In the genomic region with DNA sequence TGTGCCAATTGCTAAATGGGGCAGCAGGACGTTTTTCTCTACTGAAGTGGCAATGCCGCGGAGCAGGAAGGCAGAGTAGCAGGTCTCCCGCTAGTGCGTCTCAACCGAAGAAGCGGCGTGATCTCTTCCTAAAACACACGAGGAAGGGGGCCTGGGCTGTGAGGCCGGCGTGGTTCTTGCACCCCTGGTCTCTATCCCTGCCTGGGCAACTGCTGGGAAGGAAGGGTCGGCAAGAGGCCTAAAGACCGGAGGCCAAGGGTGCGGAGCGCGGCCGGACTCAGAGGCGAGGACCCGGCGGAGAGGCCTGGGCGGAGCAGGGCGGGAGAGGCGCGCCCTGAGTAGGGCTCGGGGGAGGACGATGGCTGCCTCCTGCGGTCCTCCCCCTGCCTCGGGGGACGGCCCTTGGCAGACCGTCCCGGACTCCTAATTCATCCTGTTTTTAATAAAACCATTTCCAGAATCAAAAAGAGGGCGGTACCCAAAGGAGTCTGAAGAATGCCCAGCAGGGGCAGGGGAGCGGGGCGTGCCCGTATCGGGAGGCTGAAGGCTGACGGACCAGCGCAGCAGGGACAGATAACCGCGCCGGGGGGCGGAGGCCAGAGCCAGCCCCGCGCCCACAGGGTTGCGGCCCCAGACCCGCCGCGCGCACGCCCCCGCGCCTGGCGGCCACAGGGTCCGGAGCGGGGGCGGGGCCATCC, we compare ENCODE assay signal across 8 cellular contexts. TPM values are rescaled to one million over a fixed set of nuclear protein-coding genes. Genes with fewer than 3 reads are reported as not detected.
DNase-seq lines count a peak whose midpoint lies in the region; ATAC-seq and TF ChIP-seq lines count a peak whose summit lies in the region.

No MANE protein-coding gene starts in this region.

- TF ChIP-seq POLR2A in ovary (IDR thresholded peaks at IDR 0.05): no peak

- H3K9ac ChIP-seq in DND-41 (ENCODE audit: low read depth, low read length) (peak overlapping the region; percentile 73), HUES48 (ENCODE audit: low read depth, low read length) (peak overlapping the region; percentile 13; the same call in 1 of the 2 replicates)

- peak overlapping the region; percentile 64 to 97 for H3K4me3 ChIP-seq in DND-41 (ENCODE audit: low read depth in 1 of 2, low read length in 2 of 2)
- H3K4me3 ChIP-seq in HUES48 (ENCODE audit: low read depth, low read length): peak overlapping the region; percentile 71
- peak overlapping the region; percentile 94 for H3K4me3 ChIP-seq in ovary

- H4K20me1 ChIP-seq in DND-41 (ENCODE audit: insufficient read depth, low read length): peaks cover 15% of the 10 kb centered on the region; the same call in 1 of the 2 replicates

- peak overlapping the region; percentile 55 for H3K27ac Mint-ChIP-seq in activated naive CD8-positive, alpha-beta T cell

- peaks cover 3% of the 10 kb centered on the region for H3K36me3 Mint-ChIP-seq in activated naive CD8-positive, alpha-beta T cell

- peaks cover 14% of the 10 kb centered on the region for H3K27me3 Mint-ChIP-seq in activated naive CD8-positive, alpha-beta T cell

- H3K4me1 Mint-ChIP-seq in activated naive CD8-positive, alpha-beta T cell (ENCODE audit: low read depth): peaks cover 20% of the 10 kb centered on the region

- H3K9me3 Mint-ChIP-seq in activated naive CD8-positive, alpha-beta T cell (ENCODE audit: low read depth): no peaks in the 10 kb centered on the region

- ATAC-seq in DND-41 (ENCODE audit: insufficient read depth, low read depth): peak; percentile 70
- peak; percentile 46 for ATAC-seq in GM21528 (IDR thresholded peaks at IDR 0.05; ENCODE audit: low FRiP score, unreplicated experiment)

- H3K27ac ChIP-seq in DND-41 (ENCODE audit: low read length) (peak overlapping the region; percentile 63), HUES48 (ENCODE audit: low read depth, low read length) (peak overlapping the region; percentile 73), ovary (peak overlapping the region; percentile 80 to 96)

- H3K9me3 ChIP-seq in DND-41 (ENCODE audit: insufficient read depth, low read length, severe bottlenecking): no peaks in the 10 kb centered on the region
- no peaks in the 10 kb centered on the region for H3K9me3 ChIP-seq in HUES48 (ENCODE audit: control insufficient read depth, insufficient read depth, low read length)
- no peaks in the 10 kb centered on the region for H3K9me3 ChIP-seq in ovary

- TF ChIP-seq CTCF in DND-41 (IDR thresholded peaks at IDR 0.05; ENCODE audit: borderline replicate concordance, extremely low read depth, low read length, poor library complexity, severe bottlenecking) (no peak), ovary (IDR thresholded peaks at IDR 0.05) (peak; percentile 7 to 45 (median 44))

- peaks cover 35% of the 10 kb centered on the region for H3K79me2 ChIP-seq in DND-41 (ENCODE audit: insufficient read depth, low read length)

- intact Hi-C loops in head of caudate nucleus (cut with DNase I): loop anchor here (2.0 to 10.0 kb wide), 2 partner anchors 66 to 174 kb away; a partner anchor contains a TSS
- intact Hi-C loops in ovary (cut with DNase I): loop anchor here (1.0 to 10.0 kb wide), 4 partner anchors 54 to 67 kb away; a partner anchor contains a TSS

- no peak for TF ChIP-seq EP300 in ovary (IDR thresholded peaks at IDR 0.05)

- H3K27me3 ChIP-seq in DND-41 (ENCODE audit: insufficient read depth, low read length, poor library complexity) (peaks cover 10% of the 10 kb centered on the region), HUES48 (ENCODE audit: control insufficient read depth, insufficient read depth, low read length) (peaks cover 27% of the 10 kb centered on the region), ovary (no peaks in the 10 kb centered on the region)

- peak; percentile 50 for DNase-seq in DND-41
- DNase-seq in RPMI8226: peak; percentile 51
- peak in 41 of 42 donors; percentile 22 to 85 (median 68) for DNase-seq in head of caudate nucleus
- DNase-seq in ovary: peak in 2 of 5 donors; percentile 82 to 87
- DNase-seq in CD1c-positive myeloid dendritic cell (ENCODE audit: extremely low spot score): no peak

- H3K4me3 Mint-ChIP-seq in activated naive CD8-positive, alpha-beta T cell: peak overlapping the region; percentile 93

- H3K4me1 ChIP-seq in DND-41 (ENCODE audit: insufficient read depth, low read length): peaks cover 30% of the 10 kb centered on the region
- H3K4me1 ChIP-seq in HUES48 (ENCODE audit: control insufficient read depth, insufficient read depth, low read length): peaks cover 20% of the 10 kb centered on the region
- peaks cover 8% of the 10 kb centered on the region for H3K4me1 ChIP-seq in ovary (ENCODE audit: insufficient read depth)

- peak overlapping the region; percentile 99 for H2AFZ ChIP-seq in DND-41 (ENCODE audit: low read depth, low read length)

- 1 to 5% (median 3%) methylated on average over 40 to 56 of the region's 56 CpGs for WGBS in ovary, 3 donors

- H3K4me2 ChIP-seq in DND-41 (ENCODE audit: insufficient read depth, low read length): peak overlapping the region; percentile 100

- no peaks in the 10 kb centered on the region for H3K36me3 ChIP-seq in DND-41 (ENCODE audit: insufficient read depth, low read length)
- no peaks in the 10 kb centered on the region for H3K36me3 ChIP-seq in HUES48 (ENCODE audit: control insufficient read depth, insufficient read depth, low read length)
- H3K36me3 ChIP-seq in ovary: no peaks in the 10 kb centered on the region

RNA-seq across cellular contexts. Expression of a gene that starts 0.6 kb away (rescaled TPM):
- total RNA-seq in ovary: 100 to 1,000 TPM; 198 to 281 (median 251) TPM
- 100 to 1,000 TPM; 245 to 466 TPM for polyA plus RNA-seq in ovary
